ENCODE assay signal across 16 cellular contexts in genomic region chr11:19551454-19551853, GRCh38.
DNase-seq lines count a peak whose midpoint lies in the region; ATAC-seq and TF ChIP-seq lines count a peak whose summit lies in the region.
"Had no signal": no experiment of that assay in that cellular context is flagged by ENCODE, and none has a peak within 500 bp of the region (broad histone marks: within the 10 kb centered on the region; RNA-seq: fewer than 3 reads in every experiment).

No MANE protein-coding gene starts in this region.

- peaks cover 72% of the 10 kb centered on the region for H3K4me1 Mint-ChIP-seq in brain
- H3K4me1 Mint-ChIP-seq: activated CD4-positive, alpha-beta memory T cell treated with anti-CD3 and anti-CD28 coated beads, Interleukin-2, amount 10 ng/mL, durations not matched to agents 7 days and 5 days; CD8-positive, alpha-beta memory T cell; stimulated activated naive CD8-positive, alpha-beta T cell treated with anti-CD3 and anti-CD28 coated beads, Interleukin-15, amount 100 ng/mL, for 72 hours had no signal

- TF ChIP-seq CTCF in brain (conservative IDR thresholded peaks at IDR 0.05) = no peak

- H3K36me3 Mint-ChIP-seq in brain = no peaks in the 10 kb centered on the region
- H3K36me3 Mint-ChIP-seq: CD8-positive, alpha-beta memory T cell had no signal

- ATAC-seq in GM19043 (IDR thresholded peaks at IDR 0.05; ENCODE audit: low read depth, unreplicated experiment) = peak; percentile 57
- ATAC-seq in HG02610 (IDR thresholded peaks at IDR 0.05; ENCODE audit: unreplicated experiment) = peak; percentile 52
- ATAC-seq in HG02763 (IDR thresholded peaks at IDR 0.05; ENCODE audit: unreplicated experiment) = no peak
- ATAC-seq: lower lobe of right lung; stimulated activated naive CD8-positive, alpha-beta T cell treated with anti-CD3 and anti-CD28 coated beads, Interleukin-15, amount 100 ng/mL, for 72 hours had no signal

- no peaks in the 10 kb centered on the region for H3K9me3 Mint-ChIP-seq in brain
- H3K9me3 Mint-ChIP-seq: activated CD4-positive, alpha-beta memory T cell treated with anti-CD3 and anti-CD28 coated beads, Interleukin-2, amount 10 ng/mL, durations not matched to agents 7 days and 5 days; activated T-cell treated with anti-CD3 and anti-CD28 coated beads, Interleukin-2, amount 50 U/mL, for 24 hours; CD8-positive, alpha-beta memory T cell; stimulated activated naive CD8-positive, alpha-beta T cell treated with anti-CD3 and anti-CD28 coated beads, Interleukin-15, amount 100 ng/mL, for 72 hours had no signal

- H3K27me3 Mint-ChIP-seq in brain = peaks cover 28% of the 10 kb centered on the region

- H3K4me3 Mint-ChIP-seq in brain = no peak overlapping the region
- H3K4me3 Mint-ChIP-seq: activated CD4-positive, alpha-beta memory T cell treated with anti-CD3 and anti-CD28 coated beads, Interleukin-2, amount 10 ng/mL, durations not matched to agents 7 days and 5 days; activated T-cell treated with anti-CD3 and anti-CD28 coated beads, Interleukin-2, amount 50 U/mL, for 24 hours; CD8-positive, alpha-beta memory T cell; stimulated activated naive CD8-positive, alpha-beta T cell treated with anti-CD3 and anti-CD28 coated beads, Interleukin-15, amount 100 ng/mL, for 72 hours had no signal

- DNase-seq in NCI-H2107 (lab: John Stamatoyannopoulos, UW) (no peak), DMS79 treated with DMSO at 0.1 percent for 48 hours (lab: John Stamatoyannopoulos, UW) (no peak), SHP77 (lab: John Stamatoyannopoulos, UW) (no peak)
- DNase-seq: activated CD4-positive, alpha-beta memory T cell treated with anti-CD3 and anti-CD28 coated beads, Interleukin-2, amount 10 ng/mL, durations not matched to agents 7 days and 5 days; activated naive CD4-positive, alpha-beta T cell; activated T-cell treated with anti-CD3 and anti-CD28 coated beads, Interleukin-2, amount 50 U/mL, for 24 hours; amniotic stem cell; CD8-positive, alpha-beta memory T cell; lower lobe of right lung; NCI-H510A; stimulated activated CD4-positive, alpha-beta T cell treated with anti-CD3 and anti-CD28 coated beads, Interleukin-4, amount 100 ng/mL, for 24 hours; stimulated activated naive CD8-positive, alpha-beta T cell treated with anti-CD3 and anti-CD28 coated beads, Interleukin-15, amount 100 ng/mL, for 72 hours had no signal

- H3K27ac Mint-ChIP-seq in brain = peak overlapping the region; percentile 83 to 98 (median 90)
- H3K27ac Mint-ChIP-seq: activated CD4-positive, alpha-beta memory T cell treated with anti-CD3 and anti-CD28 coated beads, Interleukin-2, amount 10 ng/mL, durations not matched to agents 7 days and 5 days; activated T-cell treated with anti-CD3 and anti-CD28 coated beads, Interleukin-2, amount 50 U/mL, for 24 hours; CD8-positive, alpha-beta memory T cell had no signal
